In genomic region chr14:39102265-39102968, GRCh38 we compare ENCODE assay signal across 8 cellular contexts. TPM values are rescaled to one million over a fixed set of nuclear protein-coding genes. Genes with fewer than 3 reads are reported as not detected.
A peak's percentile ranks its signal among the peaks of the same experiment; 100 is the strongest.
DNase-seq lines count a peak whose midpoint lies in the region; ATAC-seq and TF ChIP-seq lines count a peak whose summit lies in the region.

No MANE protein-coding gene starts in this region.

- H3K27ac ChIP-seq in SK-N-MC: no peak overlapping the region
- peak overlapping the region; percentile 83 for H3K27ac ChIP-seq in epithelial cell of prostate
- H3K27ac ChIP-seq in vagina: peak overlapping the region; percentile 96

- peaks cover 53% of the 10 kb centered on the region for H3K4me1 ChIP-seq in vagina

- TF ChIP-seq POLR2A in vagina (IDR thresholded peaks at IDR 0.05): no peak

- H3K9me3 ChIP-seq in SK-N-MC (ENCODE audit: low read depth, low read length) (no peaks in the 10 kb centered on the region), vagina (no peaks in the 10 kb centered on the region)

- intact Hi-C loops in vagina (cut with DNase I): loop anchor here (2.0 kb wide), 1 partner anchor 72 kb away; the partner anchor contains the start of gene PNN

- H3K4me3 ChIP-seq in SK-N-MC (peak overlapping the region; percentile 90), vagina (peak overlapping the region; percentile 71 to 85)

- peak overlapping the region; percentile 88 for H3K9ac ChIP-seq in SK-N-MC (ENCODE audit: insufficient read length)

- H3K36me3 ChIP-seq in SK-N-MC (ENCODE audit: insufficient read depth, low read length): no peaks in the 10 kb centered on the region
- H3K36me3 ChIP-seq in vagina: no peaks in the 10 kb centered on the region

- TF ChIP-seq CTCF in vagina (IDR thresholded peaks at IDR 0.05): no peak

- ATAC-seq in GM18858 (IDR thresholded peaks at IDR 0.05; ENCODE audit: unreplicated experiment): peak; percentile 5
- ATAC-seq in HG03196 (IDR thresholded peaks at IDR 0.05; ENCODE audit: unreplicated experiment): peak; percentile 23

- H3K27me3 ChIP-seq in vagina: no peaks in the 10 kb centered on the region

- DNase-seq in CD1c-positive myeloid dendritic cell (ENCODE audit: extremely low spot score) (peak; percentile 13), SK-N-MC (ENCODE audit: low read depth, low spot score) (no peak), epithelial cell of prostate (ENCODE audit: low read depth, low spot score) (no peak), mucosa of gallbladder (ENCODE audit: low spot score) (peak; percentile 46), vagina (ENCODE audit: extremely low spot score in 2 of 2) (peak in 1 of 2 donors; percentile 87), NCI-H1048 (lab: John Stamatoyannopoulos, UW) (no peak)

RNA-seq across cellular contexts. Expression of gene SEC23A, which starts 0.6 kb away (rescaled TPM):
- total RNA-seq in mucosa of gallbladder (72.3 TPM), vagina (54.8 TPM)

RNA-seq across cellular contexts. Expression of gene GEMIN2, which starts 11.7 kb away (rescaled TPM):
- 9.4 TPM for total RNA-seq in mucosa of gallbladder
- total RNA-seq in vagina: 25.5 TPM

Comparison
In these comparisons a context has a peak if more than half of its experiments do, and no peak if none do; other contexts are left out.
1. DNase-seq: peak in CD1c-positive myeloid dendritic cell (single experiment) and mucosa of gallbladder (single experiment); none in SK-N-MC (single experiment), epithelial cell of prostate (single experiment) and NCI-H1048 (single experiment).